Comparison of ENCODE assay signal across 23 cellular contexts in genomic region chr7:42922017-42922753, GRCh38. TPM values are rescaled to one million over a fixed set of nuclear protein-coding genes. Genes with fewer than 3 reads are reported as not detected.
DNase-seq lines count a peak whose midpoint lies in the region; ATAC-seq, FAIRE-seq and TF ChIP-seq lines count a peak whose summit lies in the region.
"Had no signal": no experiment of that assay in that cellular context is flagged by ENCODE, and none has a peak within 500 bp of the region (broad histone marks: within the 10 kb centered on the region; RNA-seq: fewer than 3 reads in every experiment).

No MANE protein-coding gene starts in this region.

- TF ChIP-seq CTCF in activated CD8-positive, alpha-beta T cell treated with anti-CD3 and anti-CD28 coated beads for 36 hours (IDR thresholded peaks at IDR 0.05): no peak
- TF ChIP-seq CTCF in HepG2 (CRISPR knock-in tag; IDR thresholded peaks at IDR 0.05): no peak
- no peak for TF ChIP-seq CTCF in right lobe of liver (IDR thresholded peaks at IDR 0.05)
- no peak for TF ChIP-seq CTCF in Loucy (conservative IDR thresholded peaks at IDR 0.05; ENCODE audit: low read length)
- no peak for TF ChIP-seq CTCF in heart left ventricle (IDR thresholded peaks at IDR 0.05)
- TF ChIP-seq CTCF in CD8-positive, alpha-beta T cell (IDR thresholded peaks at IDR 0.05): no peak

- CTCF ChIA-PET in activated CD8-positive, alpha-beta T cell treated with anti-CD3 and anti-CD28 coated beads for 36 hours (lab: Charles Lee): no interaction called here
- CTCF ChIA-PET in activated CD8-positive, alpha-beta T cell treated with anti-CD3 and anti-CD28 coated beads, Interleukin-2, amount 10 ng/mL, durations not matched to agents 7 days and 5 days (lab: Charles Lee): interaction anchor here (0.6 to 3.2 kb wide), 3 partner anchors 8 to 46 kb away, joined by 3 to 14 read pairs (median 3); partner anchors contain the start of genes MRPL32 and PSMA2
- CTCF ChIA-PET in HepG2 (lab: Yijun Ruan, JAX; ENCODE audit: low intra/inter-chr PET ratio, low total read pairs): no interaction called here
- CTCF ChIA-PET in CD8-positive, alpha-beta T cell (lab: Charles Lee): interaction anchor here (2.4 kb wide), 1 partner anchor 19 kb away, joined by 8 read pairs; no protein-coding TSS in a partner anchor

- TF ChIP-seq EP300 in HepG2 (IDR thresholded peaks at IDR 0.05; ENCODE audit: low read depth in 2 of 2, low read length in 2 of 2) (no peak), HepG2 (CRISPR knock-in tag; IDR thresholded peaks at IDR 0.05; ENCODE audit: borderline replicate concordance) (no peak)

- H3K79me2 ChIP-seq in HepG2 (ENCODE audit: insufficient read depth, low read length): peaks cover 2% of the 10 kb centered on the region
- H3K79me2 ChIP-seq in Loucy (ENCODE audit: insufficient read depth, low read length): peaks cover 41% of the 10 kb centered on the region

- TF ChIP-seq POLR2A in HepG2 (IDR thresholded peaks at IDR 0.05; ENCODE audit: insufficient read depth in 1 of 2, low read depth in 2 of 2, low read length in 2 of 2) (no peak), right lobe of liver (IDR thresholded peaks at IDR 0.05) (no peak), heart left ventricle (IDR thresholded peaks at IDR 0.05) (no peak)

- H3K4me2 ChIP-seq in HepG2 (ENCODE audit: low read depth, low read length) (no peak overlapping the region), Loucy (ENCODE audit: low read depth, low read length, poor library complexity, severe bottlenecking) (peak overlapping the region; percentile 21)

- H3K27me3 Mint-ChIP-seq in activated CD8-positive, alpha-beta T cell treated with anti-CD3 and anti-CD28 coated beads for 36 hours: no peaks in the 10 kb centered on the region
- H3K27me3 Mint-ChIP-seq in activated CD8-positive, alpha-beta T cell treated with anti-CD3 and anti-CD28 coated beads, Interleukin-2, amount 10 ng/mL, durations not matched to agents 7 days and 5 days (ENCODE audit: low read depth): no peaks in the 10 kb centered on the region
- H3K27me3 Mint-ChIP-seq in memory B cell: no peaks in the 10 kb centered on the region
- H3K27me3 Mint-ChIP-seq in CD8-positive, alpha-beta T cell (ENCODE audit: low read depth): no peaks in the 10 kb centered on the region
- H3K27me3 Mint-ChIP-seq: CD4-positive, CD25-positive, alpha-beta regulatory T cell; IgD-negative memory B cell had no signal

- H4K20me1 ChIP-seq in HepG2 (ENCODE audit: insufficient read depth, low read length) (no peaks in the 10 kb centered on the region), Loucy (ENCODE audit: insufficient read depth, low read length, poor library complexity, severe bottlenecking) (peaks cover 36% of the 10 kb centered on the region)

- H3K4me1 Mint-ChIP-seq in activated CD8-positive, alpha-beta T cell treated with anti-CD3 and anti-CD28 coated beads for 36 hours (ENCODE audit: low read depth): peaks cover 30% of the 10 kb centered on the region
- H3K4me1 Mint-ChIP-seq in activated CD8-positive, alpha-beta T cell treated with anti-CD3 and anti-CD28 coated beads, Interleukin-2, amount 10 ng/mL, durations not matched to agents 7 days and 5 days (ENCODE audit: low read depth): peaks cover 27% of the 10 kb centered on the region
- H3K4me1 Mint-ChIP-seq in memory B cell: peaks cover 7% of the 10 kb centered on the region
- H3K4me1 Mint-ChIP-seq in CD8-positive, alpha-beta T cell (ENCODE audit: low read depth): peaks cover 23% of the 10 kb centered on the region

- POLR2A ChIA-PET in activated CD8-positive, alpha-beta T cell treated with anti-CD3 and anti-CD28 coated beads for 36 hours (lab: Charles Lee): interaction anchor here (3.5 kb wide), 1 partner anchor 10 kb away, joined by 21 read pairs; the partner anchor contains the start of genes MRPL32 and PSMA2
- POLR2A ChIA-PET in activated CD8-positive, alpha-beta T cell treated with anti-CD3 and anti-CD28 coated beads, Interleukin-2, amount 10 ng/mL, durations not matched to agents 7 days and 5 days (lab: Charles Lee): no interaction called here
- POLR2A ChIA-PET in HepG2 (lab: Yijun Ruan, JAX): interaction anchor here (1.7 kb wide), 1 partner anchor 10 kb away, joined by 6 read pairs; the partner anchor contains the start of genes MRPL32 and PSMA2
- POLR2A ChIA-PET in CD8-positive, alpha-beta T cell (lab: Charles Lee): interaction anchor here (0.5 to 0.8 kb wide), 2 partner anchors 10 to 922 kb away, joined by 4 read pairs; partner anchors contain the start of gene PSMA2

- H3K27ac ChIP-seq in HepG2 (ENCODE audit: extremely low read length, insufficient read depth, low read length): no peak overlapping the region
- H3K27ac ChIP-seq in right lobe of liver: no peak overlapping the region
- H3K27ac ChIP-seq in heart left ventricle: no peak overlapping the region
- no peak overlapping the region for H3K27ac ChIP-seq in CD8-positive, alpha-beta T cell (ENCODE audit: low read depth, low read length)

- H3K9me3 Mint-ChIP-seq in activated CD8-positive, alpha-beta T cell treated with anti-CD3 and anti-CD28 coated beads for 36 hours: no peaks in the 10 kb centered on the region
- no peaks in the 10 kb centered on the region for H3K9me3 Mint-ChIP-seq in activated CD8-positive, alpha-beta T cell treated with anti-CD3 and anti-CD28 coated beads, Interleukin-2, amount 10 ng/mL, durations not matched to agents 7 days and 5 days (ENCODE audit: insufficient read depth)
- H3K9me3 Mint-ChIP-seq in memory B cell: no peaks in the 10 kb centered on the region
- no peaks in the 10 kb centered on the region for H3K9me3 Mint-ChIP-seq in CD8-positive, alpha-beta T cell
- H3K9me3 Mint-ChIP-seq: CD4-positive, CD25-positive, alpha-beta regulatory T cell; HFFc6; IgD-negative memory B cell had no signal

- no peaks in the 10 kb centered on the region for H3K9me2 ChIP-seq in Loucy (replicated peaks; ENCODE audit: low read depth, low read length)

- no peak for FAIRE-seq in HepG2 (lab: Jason Lieb, UNC)
- FAIRE-seq: D721Med, GM18507, HTR-8/SVneo had no signal

- H3K27me3 ChIP-seq in HepG2 (ENCODE audit: control insufficient read depth in 1 of 2, insufficient read depth in 2 of 2, low read length in 2 of 2) (no peaks in the 10 kb centered on the region), right lobe of liver (no peaks in the 10 kb centered on the region), Loucy (ENCODE audit: insufficient read depth, low read length, poor library complexity, severe bottlenecking) (no peaks in the 10 kb centered on the region), heart left ventricle (no peaks in the 10 kb centered on the region)
- no peaks in the 10 kb centered on the region for H3K27me3 ChIP-seq in CD8-positive, alpha-beta T cell (ENCODE audit: insufficient read depth, low read length)
- H3K27me3 ChIP-seq: BE2C had no signal

- WGBS in HepG2 (ENCODE audit: low lambda C conversion rate): 94% methylated on average over 3 of the region's 3 CpGs
- WGBS in right lobe of liver (ENCODE audit: insufficient coverage, low coverage, low lambda C conversion rate, missing lambda C conversion rate): 85% methylated on average over 3 of the region's 3 CpGs
- WGBS in heart left ventricle, 4 donors: 92 to 96% (median 93%) methylated on average over 3 of the region's 3 CpGs

- no TSS peak for BruUV-seq in HepG2 (replicated peaks; lab: Mats Ljungman, UMichigan)

- H3K36me3 ChIP-seq in HepG2 (replicated peaks in 1 of 2; ENCODE audit: control insufficient read depth in 1 of 2, insufficient read depth in 2 of 2, low read length in 2 of 2): peaks cover 13 to 80% of the 10 kb centered on the region in 2 experiments
- H3K36me3 ChIP-seq in right lobe of liver: peaks cover 0 to 94% (median 32%) of the 10 kb centered on the region in 4 donors
- H3K36me3 ChIP-seq in Loucy (ENCODE audit: insufficient read depth, low read length): peaks cover 82% of the 10 kb centered on the region
- peaks cover 0 to 100% (median 99%) of the 10 kb centered on the region in 9 donors for H3K36me3 ChIP-seq in heart left ventricle
- peaks cover 42% of the 10 kb centered on the region for H3K36me3 ChIP-seq in CD8-positive, alpha-beta T cell (ENCODE audit: insufficient read depth, low read length)

- in situ Hi-C loops in HepG2 (cut with HindIII; ENCODE audit: extremely low pct_ligation_motif_present, low pct_unique_long_range_greater_than_20kb): no loop called here

- no peaks in the 10 kb centered on the region for H3K9me3 ChIP-seq in HepG2 (ENCODE audit: low read length)
- H3K9me3 ChIP-seq in right lobe of liver: no peaks in the 10 kb centered on the region
- no peaks in the 10 kb centered on the region for H3K9me3 ChIP-seq in Loucy (ENCODE audit: insufficient read depth, low read depth, low read length)
- no peaks in the 10 kb centered on the region for H3K9me3 ChIP-seq in heart left ventricle
- no peaks in the 10 kb centered on the region for H3K9me3 ChIP-seq in CD8-positive, alpha-beta T cell (ENCODE audit: low read length)
- H3K9me3 ChIP-seq: BE2C, Caco-2 had no signal

- H2AFZ ChIP-seq in HepG2 (ENCODE audit: low read length): no peak overlapping the region
- H2AFZ ChIP-seq in Loucy (ENCODE audit: low read length): no peak overlapping the region

- peak overlapping the region; percentile 23 for H3K27ac Mint-ChIP-seq in activated CD8-positive, alpha-beta T cell treated with anti-CD3 and anti-CD28 coated beads for 36 hours
- H3K27ac Mint-ChIP-seq in activated CD8-positive, alpha-beta T cell treated with anti-CD3 and anti-CD28 coated beads, Interleukin-2, amount 10 ng/mL, durations not matched to agents 7 days and 5 days: no peak overlapping the region
- H3K27ac Mint-ChIP-seq in memory B cell: peak overlapping the region; percentile 45
- H3K27ac Mint-ChIP-seq in CD8-positive, alpha-beta T cell: no peak overlapping the region
- H3K27ac Mint-ChIP-seq: HFFc6, IgD-negative memory B cell had no signal

- no peak for DNase-seq in activated CD8-positive, alpha-beta T cell treated with anti-CD3 and anti-CD28 coated beads for 36 hours
- DNase-seq in activated CD8-positive, alpha-beta T cell treated with anti-CD3 and anti-CD28 coated beads, Interleukin-2, amount 10 ng/mL, durations not matched to agents 7 days and 5 days: no peak
- DNase-seq in HepG2 (ENCODE audit: low spot score) (no peak), right lobe of liver (no peak), memory B cell (ENCODE audit: low spot score in 2 of 2) (no peak), heart left ventricle (no peak)
- no peak for DNase-seq in CD8-positive, alpha-beta T cell
- DNase-seq: 8988T; ACHN; BE2C; C1 segment of cervical spinal cord; Caco-2; CD4-positive, CD25-positive, alpha-beta regulatory T cell; GDM1; GOT3; H7; HFFc6 had no signal

- peaks cover 71% of the 10 kb centered on the region for H3K36me3 Mint-ChIP-seq in activated CD8-positive, alpha-beta T cell treated with anti-CD3 and anti-CD28 coated beads for 36 hours (ENCODE audit: low read depth)
- H3K36me3 Mint-ChIP-seq in activated CD8-positive, alpha-beta T cell treated with anti-CD3 and anti-CD28 coated beads, Interleukin-2, amount 10 ng/mL, durations not matched to agents 7 days and 5 days (ENCODE audit: low read depth): peaks cover 75% of the 10 kb centered on the region
- peaks cover 33% of the 10 kb centered on the region for H3K36me3 Mint-ChIP-seq in memory B cell
- peaks cover 86% of the 10 kb centered on the region for H3K36me3 Mint-ChIP-seq in CD8-positive, alpha-beta T cell
- H3K36me3 Mint-ChIP-seq: IgD-negative memory B cell had no signal

- intact Hi-C loops in activated CD8-positive, alpha-beta T cell treated with anti-CD3 and anti-CD28 coated beads for 36 hours (cut with micrococcal nuclease): no loop called here
- intact Hi-C loops in HepG2 (cut with micrococcal nuclease; ENCODE audit: unreplicated experiment) (no loop called here), right lobe of liver (cut with DNase I) (no loop called here), heart left ventricle (cut with DNase I) (no loop called here)
- intact Hi-C loops in CD8-positive, alpha-beta T cell (cut with DNase I, micrococcal nuclease): no loop called here

- H3K4me3 ChIP-seq in HepG2 (replicated peaks in 1 of 3; ENCODE audit: insufficient read depth in 1 of 3, low read depth in 2 of 3, low read length in 3 of 3) (no peak overlapping the region), right lobe of liver (no peak overlapping the region), Loucy (ENCODE audit: low read length, poor library complexity, severe bottlenecking) (no peak overlapping the region), heart left ventricle (no peak overlapping the region)
- no peak overlapping the region for H3K4me3 ChIP-seq in CD8-positive, alpha-beta T cell (ENCODE audit: low read depth, low read length)

- no peak overlapping the region for H3K4me3 Mint-ChIP-seq in activated CD8-positive, alpha-beta T cell treated with anti-CD3 and anti-CD28 coated beads for 36 hours
- H3K4me3 Mint-ChIP-seq in activated CD8-positive, alpha-beta T cell treated with anti-CD3 and anti-CD28 coated beads, Interleukin-2, amount 10 ng/mL, durations not matched to agents 7 days and 5 days: no peak overlapping the region
- no peak overlapping the region for H3K4me3 Mint-ChIP-seq in memory B cell
- no peak overlapping the region for H3K4me3 Mint-ChIP-seq in CD8-positive, alpha-beta T cell
- H3K4me3 Mint-ChIP-seq: CD4-positive, CD25-positive, alpha-beta regulatory T cell; HFFc6; IgD-negative memory B cell had no signal

- H3K9ac ChIP-seq in HepG2 (ENCODE audit: insufficient read depth, low read depth, low read length) (no peak overlapping the region), Loucy (ENCODE audit: low read depth, low read length, poor library complexity, severe bottlenecking) (no peak overlapping the region)

- H3F3A ChIP-seq in Loucy (ENCODE audit: low read depth): no peaks in the 10 kb centered on the region

- TF ChIP-seq RAD21 in HepG2 (CRISPR knock-in tag; IDR thresholded peaks at IDR 0.05): no peak

- H3K4me1 ChIP-seq in HepG2 (ENCODE audit: insufficient read depth, low read length) (no peaks in the 10 kb centered on the region), right lobe of liver (peaks cover 0 to 3% (median 0%) of the 10 kb centered on the region in 4 donors), Loucy (ENCODE audit: insufficient read depth, low read length, poor library complexity, severe bottlenecking) (peaks cover 31% of the 10 kb centered on the region), heart left ventricle (peaks cover 0 to 10% (median 0%) of the 10 kb centered on the region in 12 donors)
- H3K4me1 ChIP-seq in CD8-positive, alpha-beta T cell (ENCODE audit: insufficient read depth, low read length): no peaks in the 10 kb centered on the region
- H3K4me1 ChIP-seq: BE2C, Caco-2 had no signal

- no peak for ATAC-seq in activated CD8-positive, alpha-beta T cell treated with anti-CD3 and anti-CD28 coated beads for 36 hours
- no peak for ATAC-seq in activated CD8-positive, alpha-beta T cell treated with anti-CD3 and anti-CD28 coated beads, Interleukin-2, amount 10 ng/mL, durations not matched to agents 7 days and 5 days
- no peak for ATAC-seq in HepG2
- ATAC-seq in right lobe of liver: no peak
- ATAC-seq in memory B cell (ENCODE audit: low read depth): no peak
- ATAC-seq in heart left ventricle: no peak
- ATAC-seq in CD8-positive, alpha-beta T cell: no peak
- ATAC-seq: HCT116 had no signal

RNA-seq across cellular contexts. Expression of gene PSMA2, which starts 9.8 kb away (rescaled TPM):
- total RNA-seq in activated CD8-positive, alpha-beta T cell treated with anti-CD3 and anti-CD28 coated beads for 36 hours: 100 to 1,000 TPM; 193 to 197 TPM
- total RNA-seq in activated CD8-positive, alpha-beta T cell treated with anti-CD3 and anti-CD28 coated beads, Interleukin-2, amount 10 ng/mL, durations not matched to agents 7 days and 5 days: 100 to 1,000 TPM; 131 to 154 TPM
- total RNA-seq in HepG2 (2016; rRNA removed; fragmentation: Illumina TruSeq; extraction: Trizol) (266 and 383 TPM in 2 replicates), right lobe of liver (10 to 100 TPM; 40.9 to 79.5 (median 67.5) TPM), heart left ventricle (100 to 1,000 TPM in 1 of 9 donors, 10 to 100 TPM in 8; 41.8 to 106 (median 75.8) TPM)
- total RNA-seq in HepG2 (2016; cell fraction: cytosol; rRNA removed; fragmentation: Illumina TruSeq; extraction: Trizol; ENCODE audit: low read depth): 61.3 and 61.8 TPM in 2 replicates
- total RNA-seq in HepG2 (2016; cell fraction: insoluble cytoplasmic fraction; rRNA removed; fragmentation: Illumina TruSeq; extraction: Trizol): 256 and 402 TPM in 2 replicates
- total RNA-seq in HepG2 (2016; cell fraction: membrane; rRNA removed; fragmentation: Illumina TruSeq; extraction: Trizol): 95.4 and 107 TPM in 2 replicates
- total RNA-seq in HepG2 (2016; cell fraction: nucleus; rRNA removed; fragmentation: Illumina TruSeq; extraction: Trizol): 88.0 and 90.0 TPM in 2 replicates
- polyA plus RNA-seq in HepG2 (2011; rRNA removed) (76.8 and 125 TPM in 2 replicates), heart left ventricle (100 to 1,000 TPM in 1 of 2 donors, 10 to 100 TPM in 1; 71.3 to 139 TPM)
- polyA plus RNA-seq in HepG2 (2011; cell fraction: cytosol; rRNA removed): 66.2 and 82.5 TPM in 2 replicates
- 17.0 and 19.6 TPM in 2 replicates for polyA plus RNA-seq in HepG2 (2011; cell fraction: nucleus; rRNA removed)
- 114 and 146 TPM in 2 replicates for polyA plus RNA-seq in HepG2 (2012)
- polyA plus RNA-seq in HepG2 (2016; cell fraction: cytosol; fragmentation: Illumina TruSeq; extraction: Trizol; ENCODE audit: low read depth): 58.3 and 63.3 TPM in 2 replicates
- polyA plus RNA-seq in HepG2 (2016; cell fraction: insoluble cytoplasmic fraction; fragmentation: Illumina TruSeq; extraction: Trizol; ENCODE audit: low read depth): 295 and 339 TPM in 2 replicates
- polyA plus RNA-seq in HepG2 (2016; cell fraction: membrane; fragmentation: Illumina TruSeq; extraction: Trizol; ENCODE audit: low read depth): 78.4 and 83.3 TPM in 2 replicates
- polyA plus RNA-seq in HepG2 (2016; cell fraction: nucleus; fragmentation: Illumina TruSeq; extraction: Trizol; ENCODE audit: insufficient read depth, low read depth): 125 and 126 TPM in 2 replicates
- polyA minus RNA-seq in HepG2 (2011; rRNA and poly(A)+ RNA removed; ENCODE audit: low replicate concordance): 14.4 and 18.8 TPM in 2 replicates
- 33.7 and 36.6 TPM in 2 replicates for polyA minus RNA-seq in HepG2 (2011; cell fraction: cytosol; rRNA and poly(A)+ RNA removed)
- polyA minus RNA-seq in HepG2 (2011; cell fraction: nucleus; rRNA and poly(A)+ RNA removed): 23.6 and 27.7 TPM in 2 replicates
- 10 to 100 TPM; 43.6 to 47.9 TPM for total RNA-seq in CD8-positive, alpha-beta T cell

RNA-seq across cellular contexts. Expression of gene MRPL32, which starts 10.0 kb away (rescaled TPM):
- 10 to 100 TPM; 66.9 to 68.5 TPM for total RNA-seq in activated CD8-positive, alpha-beta T cell treated with anti-CD3 and anti-CD28 coated beads for 36 hours
- 10 to 100 TPM; 38.7 to 41.6 TPM for total RNA-seq in activated CD8-positive, alpha-beta T cell treated with anti-CD3 and anti-CD28 coated beads, Interleukin-2, amount 10 ng/mL, durations not matched to agents 7 days and 5 days
- 56.0 and 81.2 TPM in 2 replicates for total RNA-seq in HepG2 (2016; rRNA removed; fragmentation: Illumina TruSeq; extraction: Trizol)
- total RNA-seq in HepG2 (2016; cell fraction: cytosol; rRNA removed; fragmentation: Illumina TruSeq; extraction: Trizol; ENCODE audit: low read depth): 31.6 and 32.4 TPM in 2 replicates
- total RNA-seq in HepG2 (2016; cell fraction: insoluble cytoplasmic fraction; rRNA removed; fragmentation: Illumina TruSeq; extraction: Trizol): 55.0 and 77.6 TPM in 2 replicates
- total RNA-seq in HepG2 (2016; cell fraction: membrane; rRNA removed; fragmentation: Illumina TruSeq; extraction: Trizol): 27.6 and 29.5 TPM in 2 replicates
- 66.7 and 77.9 TPM in 2 replicates for total RNA-seq in HepG2 (2016; cell fraction: nucleus; rRNA removed; fragmentation: Illumina TruSeq; extraction: Trizol)
- polyA plus RNA-seq in HepG2 (2011; rRNA removed): 28.9 and 39.0 TPM in 2 replicates
- polyA plus RNA-seq in HepG2 (2011; cell fraction: cytosol; rRNA removed): 29.1 and 33.6 TPM in 2 replicates
- polyA plus RNA-seq in HepG2 (2011; cell fraction: nucleus; rRNA removed): 31.9 and 36.0 TPM in 2 replicates
- 43.4 and 46.6 TPM in 2 replicates for polyA plus RNA-seq in HepG2 (2012)
- polyA plus RNA-seq in HepG2 (2016; cell fraction: cytosol; fragmentation: Illumina TruSeq; extraction: Trizol; ENCODE audit: low read depth): 22.3 and 23.5 TPM in 2 replicates
- 55.4 and 63.5 TPM in 2 replicates for polyA plus RNA-seq in HepG2 (2016; cell fraction: insoluble cytoplasmic fraction; fragmentation: Illumina TruSeq; extraction: Trizol; ENCODE audit: low read depth)
- polyA plus RNA-seq in HepG2 (2016; cell fraction: membrane; fragmentation: Illumina TruSeq; extraction: Trizol; ENCODE audit: low read depth): 20.8 and 23.1 TPM in 2 replicates
- polyA plus RNA-seq in HepG2 (2016; cell fraction: nucleus; fragmentation: Illumina TruSeq; extraction: Trizol; ENCODE audit: insufficient read depth, low read depth): 123 and 127 TPM in 2 replicates
- 5.4 and 5.9 TPM in 2 replicates for polyA minus RNA-seq in HepG2 (2011; rRNA and poly(A)+ RNA removed; ENCODE audit: low replicate concordance)
- 11.1 and 11.3 TPM in 2 replicates for polyA minus RNA-seq in HepG2 (2011; cell fraction: cytosol; rRNA and poly(A)+ RNA removed)
- 23.7 and 27.7 TPM in 2 replicates for polyA minus RNA-seq in HepG2 (2011; cell fraction: nucleus; rRNA and poly(A)+ RNA removed)
- total RNA-seq in right lobe of liver: 10 to 100 TPM; 29.9 to 52.2 (median 43.9) TPM
- total RNA-seq in heart left ventricle: 10 to 100 TPM; 49.0 to 71.7 (median 60.8) TPM
- 10 to 100 TPM; 94.9 to 98.4 TPM for polyA plus RNA-seq in heart left ventricle
- total RNA-seq in CD8-positive, alpha-beta T cell: 10 to 100 TPM; 64.9 to 65.1 TPM

RNA-seq across cellular contexts. Expression of gene C7orf25, which starts 10.3 kb away (rescaled TPM):
- total RNA-seq in activated CD8-positive, alpha-beta T cell treated with anti-CD3 and anti-CD28 coated beads for 36 hours: 1 to 10 TPM; 2.4 to 3.4 TPM
- 1 to 10 TPM; 6.0 to 7.2 TPM for total RNA-seq in activated CD8-positive, alpha-beta T cell treated with anti-CD3 and anti-CD28 coated beads, Interleukin-2, amount 10 ng/mL, durations not matched to agents 7 days and 5 days
- total RNA-seq in HepG2 (2016; rRNA removed; fragmentation: Illumina TruSeq; extraction: Trizol) (1.1 and 1.3 TPM in 2 replicates), right lobe of liver (1 to 10 TPM; 2.4 to 6.7 (median 3.7) TPM), heart left ventricle (1 to 10 TPM; 1.8 to 9.1 (median 4.0) TPM)
- 0.51 and 0.97 TPM in 2 replicates for total RNA-seq in HepG2 (2016; cell fraction: cytosol; rRNA removed; fragmentation: Illumina TruSeq; extraction: Trizol; ENCODE audit: low read depth)
- 1.2 and 2.0 TPM in 2 replicates for total RNA-seq in HepG2 (2016; cell fraction: insoluble cytoplasmic fraction; rRNA removed; fragmentation: Illumina TruSeq; extraction: Trizol)
- 1.1 and 1.8 TPM in 2 replicates for total RNA-seq in HepG2 (2016; cell fraction: membrane; rRNA removed; fragmentation: Illumina TruSeq; extraction: Trizol)
- total RNA-seq in HepG2 (2016; cell fraction: nucleus; rRNA removed; fragmentation: Illumina TruSeq; extraction: Trizol): 3.3 and 4.3 TPM in 2 replicates
- polyA plus RNA-seq in HepG2 (2011; rRNA removed) (0.37 and 0.68 TPM in 2 replicates), heart left ventricle (1 to 10 TPM; 5.0 to 7.8 TPM)
- 0.25 and 0.97 TPM in 2 replicates for polyA plus RNA-seq in HepG2 (2011; cell fraction: cytosol; rRNA removed)
- polyA plus RNA-seq in HepG2 (2011; cell fraction: nucleus; rRNA removed): 0.48 and 0.66 TPM in 2 replicates
- 0.54 and 1.2 TPM in 2 replicates for polyA plus RNA-seq in HepG2 (2012)
- 0.60 and 0.75 TPM in 2 replicates for polyA plus RNA-seq in HepG2 (2016; cell fraction: cytosol; fragmentation: Illumina TruSeq; extraction: Trizol; ENCODE audit: low read depth)
- polyA plus RNA-seq in HepG2 (2016; cell fraction: insoluble cytoplasmic fraction; fragmentation: Illumina TruSeq; extraction: Trizol; ENCODE audit: low read depth): 1.4 and 1.5 TPM in 2 replicates
- polyA plus RNA-seq in HepG2 (2016; cell fraction: membrane; fragmentation: Illumina TruSeq; extraction: Trizol; ENCODE audit: low read depth): 0.36 and 0.58 TPM in 2 replicates
- polyA plus RNA-seq in HepG2 (2016; cell fraction: nucleus; fragmentation: Illumina TruSeq; extraction: Trizol; ENCODE audit: insufficient read depth, low read depth): 2.2 and 3.3 TPM in 2 replicates
- polyA minus RNA-seq in HepG2 (2011; rRNA and poly(A)+ RNA removed; ENCODE audit: low replicate concordance): 0.76 and 2.8 TPM in 2 replicates
- 0.99 TPM in 1 of 2 replicates, not detected in the other for polyA minus RNA-seq in HepG2 (2011; cell fraction: cytosol; rRNA and poly(A)+ RNA removed)
- polyA minus RNA-seq in HepG2 (2011; cell fraction: nucleus; rRNA and poly(A)+ RNA removed): 7.0 and 9.9 TPM in 2 replicates
- 1 to 10 TPM; 2.1 to 2.2 TPM for total RNA-seq in CD8-positive, alpha-beta T cell

Comparison
In these comparisons a context has a peak if more than half of its experiments do, and no peak if none do; other contexts are left out.
1. H3K27ac Mint-ChIP-seq: peak in activated CD8-positive, alpha-beta T cell treated with anti-CD3 and anti-CD28 coated beads for 36 hours (single experiment) and memory B cell (single experiment); none in activated CD8-positive, alpha-beta T cell treated with anti-CD3 and anti-CD28 coated beads, Interleukin-2, amount 10 ng/mL, durations not matched to agents 7 days and 5 days (single experiment) and CD8-positive, alpha-beta T cell (single experiment).
2. CTCF ChIA-PET loops: an anchor here in activated CD8-positive, alpha-beta T cell treated with anti-CD3 and anti-CD28 coated beads, Interleukin-2, amount 10 ng/mL, durations not matched to agents 7 days and 5 days (0.6 to 3.2 kb wide) and CD8-positive, alpha-beta T cell (2.4 kb wide); none called in activated CD8-positive, alpha-beta T cell treated with anti-CD3 and anti-CD28 coated beads for 36 hours and HepG2.